Comparison of ENCODE assay signal across 9 cellular contexts in the genomic region with DNA sequence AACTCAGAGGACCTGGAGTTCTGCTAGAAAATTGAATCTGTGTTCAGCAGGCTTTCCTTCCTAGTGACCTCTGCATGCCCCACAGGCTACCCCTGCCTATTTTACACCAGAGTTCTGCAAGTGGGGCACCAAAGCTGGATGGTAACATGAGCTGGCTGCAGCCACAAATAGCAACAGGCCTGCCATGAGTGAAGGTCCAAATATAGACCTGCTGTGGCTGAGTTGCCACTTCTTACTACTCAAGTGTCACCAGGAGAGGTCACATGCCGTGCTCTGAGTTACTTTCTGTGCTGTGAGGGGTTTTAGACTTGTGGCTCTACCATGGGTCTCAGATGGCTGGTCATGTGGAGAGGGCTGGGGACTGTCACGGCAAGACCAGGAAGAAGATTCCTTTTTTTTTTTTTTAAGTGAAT. TPM values are rescaled to one million over a fixed set of nuclear protein-coding genes. Genes with fewer than 3 reads are reported as not detected.
DNase-seq lines count a peak whose midpoint lies in the region; ATAC-seq, FAIRE-seq and TF ChIP-seq lines count a peak whose summit lies in the region.
"Had no signal": no experiment of that assay in that cellular context is flagged by ENCODE, and none has a peak within 500 bp of the region (broad histone marks: within the 10 kb centered on the region; RNA-seq: fewer than 3 reads in every experiment).

A gene with protein sequence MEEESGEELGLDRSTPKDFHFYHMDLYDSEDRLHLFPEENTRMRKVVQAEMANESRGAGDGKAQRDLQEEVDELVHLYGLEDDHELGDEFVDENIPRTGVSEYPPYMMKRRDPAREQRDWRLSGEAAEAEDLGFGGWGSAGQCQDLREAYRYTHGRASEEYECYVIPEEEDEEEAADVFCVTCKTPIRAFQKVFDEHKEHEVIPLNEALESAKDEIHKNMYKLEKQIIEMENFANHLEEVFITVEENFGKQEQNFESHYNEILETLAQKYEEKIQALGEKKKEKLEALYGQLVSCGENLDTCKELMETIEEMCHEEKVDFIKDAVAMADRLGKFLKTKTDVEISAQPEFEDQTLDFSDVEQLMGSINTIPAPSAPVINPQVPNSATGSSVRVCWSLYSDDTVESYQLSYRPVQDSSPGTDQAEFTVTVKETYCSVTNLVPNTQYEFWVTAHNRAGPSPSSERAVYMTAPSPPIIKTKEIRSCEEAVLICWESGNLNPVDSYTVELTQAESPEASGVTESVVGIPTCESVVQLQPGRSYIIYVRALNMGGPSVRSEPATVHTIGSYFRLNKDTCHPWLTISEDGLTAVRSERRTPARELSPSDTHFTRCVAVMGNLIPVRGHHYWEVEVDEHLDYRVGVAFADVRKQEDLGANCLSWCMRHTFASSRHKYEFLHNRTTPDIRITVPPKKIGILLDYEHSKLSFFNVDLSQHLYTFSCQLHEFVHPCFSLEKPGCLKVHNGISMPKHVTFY (minus strand): TSS at position 76 of the 413 bp plus-strand sequence. CDS start 18,679 bp downstream, outside the sequence.

- peaks cover 13% of the 10 kb centered on the region for H3K4me1 Mint-ChIP-seq in MCF 10A (ENCODE audit: insufficient read depth, unreplicated experiment)
- peaks cover 17% of the 10 kb centered on the region for H3K4me1 Mint-ChIP-seq in stimulated activated effector memory CD8-positive, alpha-beta T cell treated with anti-CD3 and anti-CD28 coated beads, Interleukin-12 subunit alpha, Interleukin-12 subunit beta, amount 100 ng/mL, for 72 hours

- no peaks in the 10 kb centered on the region for H3K36me3 ChIP-seq in heart right ventricle

- no peak within 1 kb of the TSS for H3K27ac Mint-ChIP-seq in MCF 10A (ENCODE audit: low read depth, unreplicated experiment)
- no peak within 1 kb of the TSS for H3K27ac Mint-ChIP-seq in stimulated activated effector memory CD8-positive, alpha-beta T cell treated with anti-CD3 and anti-CD28 coated beads, Interleukin-12 subunit alpha, Interleukin-12 subunit beta, amount 100 ng/mL, for 72 hours

- no peak for DNase-seq in GM12892 (ENCODE audit: insufficient read length)
- DNase-seq in heart right ventricle = peak; percentile 27 to 72
- DNase-seq in amygdala (lab: John Stamatoyannopoulos, UW) = no peak
- DNase-seq in stimulated activated CD8-positive, alpha-beta memory T cell treated with anti-CD3 and anti-CD28 coated beads, Interleukin-4, amount 100 ng/mL, for 48 hours = no peak
- no peak for DNase-seq in MCF 10A (ENCODE audit: unreplicated experiment)
- no peak for DNase-seq in stimulated activated effector memory CD8-positive, alpha-beta T cell treated with anti-CD3 and anti-CD28 coated beads, Interleukin-12 subunit alpha, Interleukin-12 subunit beta, amount 100 ng/mL, for 72 hours (ENCODE audit: low spot score in 2 of 2)

- H3K27me3 Mint-ChIP-seq in MCF 10A (ENCODE audit: insufficient read depth, unreplicated experiment) = peaks cover 11% of the 10 kb centered on the region

- H3K27me3 ChIP-seq in heart right ventricle = no peaks in the 10 kb centered on the region

- no peak within 1 kb of the TSS for H3K4me3 Mint-ChIP-seq in MCF 10A (ENCODE audit: unreplicated experiment)
- H3K4me3 Mint-ChIP-seq in stimulated activated effector memory CD8-positive, alpha-beta T cell treated with anti-CD3 and anti-CD28 coated beads, Interleukin-12 subunit alpha, Interleukin-12 subunit beta, amount 100 ng/mL, for 72 hours = no peak within 1 kb of the TSS

- no peaks in the 10 kb centered on the region for H3K9me3 ChIP-seq in heart right ventricle

- ATAC-seq in GM21576 (IDR thresholded peaks at IDR 0.05; ENCODE audit: unreplicated experiment) (peak; percentile 59), HG03575 (IDR thresholded peaks at IDR 0.05; ENCODE audit: extremely low read depth, insufficient number of reproducible peaks, low FRiP score, unreplicated experiment) (peak; percentile 58), heart right ventricle (peak; percentile 6 to 71 (median 67))
- no peak for ATAC-seq in stimulated activated effector memory CD8-positive, alpha-beta T cell treated with anti-CD3 and anti-CD28 coated beads, Interleukin-12 subunit alpha, Interleukin-12 subunit beta, amount 100 ng/mL, for 72 hours

- H3K36me3 Mint-ChIP-seq in MCF 10A (ENCODE audit: insufficient read depth, unreplicated experiment) = no peaks in the 10 kb centered on the region
- peaks cover 14% of the 10 kb centered on the region for H3K36me3 Mint-ChIP-seq in stimulated activated effector memory CD8-positive, alpha-beta T cell treated with anti-CD3 and anti-CD28 coated beads, Interleukin-12 subunit alpha, Interleukin-12 subunit beta, amount 100 ng/mL, for 72 hours

- CTCF ChIA-PET in MCF 10A (lab: Yijun Ruan, JAX) = interaction anchor here (1.2 kb wide), 1 partner anchor 194 kb away, joined by 3 read pairs; no protein-coding TSS in a partner anchor

- BruUV-seq in MCF 10A (replicated peaks; lab: Mats Ljungman, UMichigan) = no TSS peak

- intact Hi-C loops in heart right ventricle (cut with DNase I) = loop anchor here in 4 of 10 donors (5.0 to 10.0 kb wide), 4 partner anchors 51 to 264 kb away; a partner anchor contains a TSS
- intact Hi-C loops in MCF 10A (cut with micrococcal nuclease) = loop anchor here (5.0 to 10.0 kb wide), 2 partner anchors 101 to 264 kb away; a partner anchor contains a TSS

- POLR2A ChIA-PET in MCF 10A (lab: Yijun Ruan, JAX) = interaction anchor here (0.8 to 8.4 kb wide), 3 partner anchors 12 to 266 kb away, joined by 4 to 130 read pairs (median 5); a partner anchor contains a TSS

- TF ChIP-seq POLR2A in GM12892 (IDR thresholded peaks at IDR 0.05; ENCODE audit: low read depth, low read length) = no peak

- H3K9me3 Mint-ChIP-seq in MCF 10A (ENCODE audit: unreplicated experiment) = no peaks in the 10 kb centered on the region
- H3K9me3 Mint-ChIP-seq in stimulated activated effector memory CD8-positive, alpha-beta T cell treated with anti-CD3 and anti-CD28 coated beads, Interleukin-12 subunit alpha, Interleukin-12 subunit beta, amount 100 ng/mL, for 72 hours = no peaks in the 10 kb centered on the region

- H3K4me3 ChIP-seq in heart right ventricle = peak within 1 kb of the TSS; percentile 29 to 58 (median 46)

- WGBS in heart right ventricle, 2 donors = 37 to 46% methylated on average over 2 of the region's 2 CpGs

- FAIRE-seq in GM12892 (lab: Jason Lieb, UNC) = peak; percentile 80
- FAIRE-seq: keratinocyte had no signal

- H3K4me1 ChIP-seq in heart right ventricle = peaks cover under 1 to 36% (median 17%) of the 10 kb centered on the region in 9 donors

- TF ChIP-seq CTCF in heart right ventricle (IDR thresholded peaks at IDR 0.05) (no peak), MCF 10A (IDR thresholded peaks at IDR 0.05; ENCODE audit: unreplicated experiment) (no peak)

- H3K27ac ChIP-seq in heart right ventricle = peak within 1 kb of the TSS; percentile 51 to 100 (median 89)

RNA-seq across cellular contexts. Expression of the gene that starts here (rescaled TPM):
- 0.15 TPM for polyA plus RNA-seq in GM12892 (2012; ENCODE audit: missing spikeins)
- total RNA-seq in heart right ventricle (100 to 1,000 TPM in 3 of 10 donors, 10 to 100 TPM in 7; 50.3 to 142 (median 88.8) TPM), MCF 10A (2022) (not detected in 2 replicates)
- 10 to 100 TPM in 1 of 2 donors, 1 to 10 TPM in 1; 1.7 to 24.9 TPM for polyA plus RNA-seq in heart right ventricle
- polyA plus RNA-seq: keratinocyte had no signal

Comparison
In these comparisons a context has a peak if more than half of its experiments do, and no peak if none do; other contexts are left out.
1. RNA of the gene that starts here (total RNA-seq): 50.3 to 142 TPM in heart right ventricle; not detected in MCF 10A; every median in the first group is over 10 times any median in the second.
2. DNase-seq: peak in heart right ventricle (2 of 2); none in GM12892 (single experiment), amygdala (0 of 56), stimulated activated CD8-positive, alpha-beta memory T cell treated with anti-CD3 and anti-CD28 coated beads, Interleukin-4, amount 100 ng/mL, for 48 hours (single experiment), MCF 10A (single experiment) and stimulated activated effector memory CD8-positive, alpha-beta T cell treated with anti-CD3 and anti-CD28 coated beads, Interleukin-12 subunit alpha, Interleukin-12 subunit beta, amount 100 ng/mL, for 72 hours (0 of 2).